ENCODE assay signal across 1 cellular context in the genomic region with DNA sequence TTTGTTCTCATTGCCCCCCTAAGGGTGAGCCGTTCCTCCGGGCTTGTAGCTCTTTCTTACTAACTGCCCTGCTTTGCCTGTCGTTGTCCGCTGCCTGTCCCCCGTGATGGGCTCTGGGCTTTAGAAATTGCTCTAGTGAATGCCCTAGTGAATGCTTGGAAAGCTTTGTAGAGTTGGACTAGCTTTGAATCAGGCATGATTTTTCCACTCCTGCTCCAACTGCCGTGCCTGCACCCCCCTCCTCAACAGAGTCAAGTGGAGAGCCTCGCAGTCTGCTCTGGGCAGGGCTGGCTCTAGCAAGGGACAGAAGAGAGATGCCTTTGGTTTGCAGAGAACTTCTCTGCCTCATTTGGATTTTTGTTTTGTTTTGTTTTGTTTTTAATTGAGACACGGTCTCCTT.
TF ChIP-seq lines count a peak whose summit lies in the region.

No MANE protein-coding gene starts in this region.

TF ChIP-seq in HCT116, 20 proteins besides CTCF, POLR2A, EP300 and RAD21 (continued from another document):
- TF ChIP-seq, protein P1, sequence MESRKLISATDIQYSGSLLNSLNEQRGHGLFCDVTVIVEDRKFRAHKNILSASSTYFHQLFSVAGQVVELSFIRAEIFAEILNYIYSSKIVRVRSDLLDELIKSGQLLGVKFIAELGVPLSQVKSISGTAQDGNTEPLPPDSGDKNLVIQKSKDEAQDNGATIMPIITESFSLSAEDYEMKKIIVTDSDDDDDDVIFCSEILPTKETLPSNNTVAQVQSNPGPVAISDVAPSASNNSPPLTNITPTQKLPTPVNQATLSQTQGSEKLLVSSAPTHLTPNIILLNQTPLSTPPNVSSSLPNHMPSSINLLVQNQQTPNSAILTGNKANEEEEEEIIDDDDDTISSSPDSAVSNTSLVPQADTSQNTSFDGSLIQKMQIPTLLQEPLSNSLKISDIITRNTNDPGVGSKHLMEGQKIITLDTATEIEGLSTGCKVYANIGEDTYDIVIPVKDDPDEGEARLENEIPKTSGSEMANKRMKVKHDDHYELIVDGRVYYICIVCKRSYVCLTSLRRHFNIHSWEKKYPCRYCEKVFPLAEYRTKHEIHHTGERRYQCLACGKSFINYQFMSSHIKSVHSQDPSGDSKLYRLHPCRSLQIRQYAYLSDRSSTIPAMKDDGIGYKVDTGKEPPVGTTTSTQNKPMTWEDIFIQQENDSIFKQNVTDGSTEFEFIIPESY (IDR thresholded peaks at IDR 0.05; ENCODE audit: extremely low read depth, insufficient replicate concordance, low read length): no peak
- TF ChIP-seq TCF7L2 (IDR thresholded peaks at IDR 0.05; ENCODE audit: borderline replicate concordance, extremely low read depth, insufficient read depth, insufficient read length): no peak
- no peak for TF ChIP-seq SIN3A (IDR thresholded peaks at IDR 0.05; ENCODE audit: low read depth)
- TF ChIP-seq JUND (IDR thresholded peaks at IDR 0.05): no peak
- TF ChIP-seq, protein P2, sequence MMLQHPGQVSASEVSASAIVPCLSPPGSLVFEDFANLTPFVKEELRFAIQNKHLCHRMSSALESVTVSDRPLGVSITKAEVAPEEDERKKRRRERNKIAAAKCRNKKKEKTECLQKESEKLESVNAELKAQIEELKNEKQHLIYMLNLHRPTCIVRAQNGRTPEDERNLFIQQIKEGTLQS (IDR thresholded peaks at IDR 0.05): no peak
- no peak for TF ChIP-seq EZH2 (IDR thresholded peaks at IDR 0.05)
TF ChIP-seq in HCT116: peak in this region for 0.
